ENCODE assay signal across 26 cellular contexts in genomic region chr13:113172419-113172926, GRCh38. TPM values are rescaled to one million over a fixed set of nuclear protein-coding genes. Genes with fewer than 3 reads are reported as not detected.
"Had no signal": no experiment of that assay in that cellular context is flagged by ENCODE, and none has a peak within 500 bp of the region (broad histone marks: within the 10 kb centered on the region; RNA-seq: fewer than 3 reads in every experiment).

No MANE protein-coding gene starts in this region.

- H3K4me3 Mint-ChIP-seq: activated CD4-positive, alpha-beta T cell treated with anti-CD3 and anti-CD28 coated beads, Interleukin-2, amount 10 ng/mL, durations not matched to agents 24 days and 14 days; activated CD8-positive, alpha-beta T cell treated with anti-CD3 and anti-CD28 coated beads for 36 hours; activated T-cell treated with anti-CD3 and anti-CD28 coated beads, Interleukin-2, amount 50 U/mL, for 24 hours; activated T-helper 17 cell treated with anti-CD3 and anti-CD28 coated beads, Interleukin-2, amount 50 U/mL, for 72 hours; mesothelial cell of epicardium; naive thymus-derived CD8-positive, alpha-beta T cell; stimulated activated naive CD8-positive, alpha-beta T cell treated with anti-CD3 and anti-CD28 coated beads, Interleukin-15, amount 100 ng/mL, for 72 hours had no signal

- H3K27me3 ChIP-seq: foreskin keratinocyte, neutrophil, pancreas, tibial artery had no signal

- H3K4me3 ChIP-seq: left ventricle myocardium inferior, pancreas, psoas muscle, skin epidermis, tibial artery had no signal

- FAIRE-seq: pancreas had no signal

- H3K9me3 ChIP-seq: neutrophil, pancreas, psoas muscle, tibial artery had no signal

- H3K4me1 Mint-ChIP-seq: mesothelial cell of epicardium had no signal

- H3K27ac ChIP-seq: foreskin keratinocyte, left ventricle myocardium inferior, neutrophil, pancreas, psoas muscle, skin epidermis, tibial artery had no signal

- DNase-seq: activated CD4-positive, alpha-beta T cell treated with anti-CD3 and anti-CD28 coated beads, Interleukin-2, amount 10 ng/mL, durations not matched to agents 24 days and 14 days; activated CD8-positive, alpha-beta T cell treated with anti-CD3 and anti-CD28 coated beads for 36 hours; activated naive CD4-positive, alpha-beta T cell; activated T-cell treated with anti-CD3 and anti-CD28 coated beads, Interleukin-2, amount 50 U/mL, for 24 hours; dermis blood vessel endothelial cell; effector CD8-positive, alpha-beta T cell; foreskin keratinocyte; kidney glomerular epithelial cell; left ventricle myocardium inferior; mammary epithelial cell; pancreas; psoas muscle; right cardiac atrium; stimulated activated CD4-positive, alpha-beta T cell treated with anti-CD3 and anti-CD28 coated beads, Interleukin-1b, Interleukin-23, amount 100 ng/mL, for 48 hours; stimulated activated naive CD8-positive, alpha-beta T cell treated with anti-CD3 and anti-CD28 coated beads, Interleukin-15, amount 100 ng/mL, for 72 hours; T-helper 9 cell; tibial artery had no signal

- H3K27ac Mint-ChIP-seq: activated CD4-positive, alpha-beta T cell treated with anti-CD3 and anti-CD28 coated beads, Interleukin-2, amount 10 ng/mL, durations not matched to agents 24 days and 14 days; activated CD8-positive, alpha-beta T cell treated with anti-CD3 and anti-CD28 coated beads for 36 hours; activated T-helper 17 cell treated with anti-CD3 and anti-CD28 coated beads, Interleukin-2, amount 50 U/mL, for 72 hours; mesothelial cell of epicardium had no signal

- ATAC-seq: activated CD8-positive, alpha-beta T cell treated with anti-CD3 and anti-CD28 coated beads for 36 hours; activated T-helper 17 cell treated with anti-CD3 and anti-CD28 coated beads, Interleukin-2, amount 50 U/mL, for 72 hours; foreskin keratinocyte; naive thymus-derived CD8-positive, alpha-beta T cell; psoas muscle; right cardiac atrium; SK-N-SH treated with all-trans-retinoic acid at 6 μM for 48 hours; stimulated activated naive CD8-positive, alpha-beta T cell treated with anti-CD3 and anti-CD28 coated beads, Interleukin-15, amount 100 ng/mL, for 72 hours had no signal

- H3K27me3 Mint-ChIP-seq: activated CD4-positive, alpha-beta T cell treated with anti-CD3 and anti-CD28 coated beads, Interleukin-2, amount 10 ng/mL, durations not matched to agents 24 days and 14 days; activated CD8-positive, alpha-beta T cell treated with anti-CD3 and anti-CD28 coated beads for 36 hours; activated T-cell treated with anti-CD3 and anti-CD28 coated beads, Interleukin-2, amount 50 U/mL, for 24 hours; activated T-helper 17 cell treated with anti-CD3 and anti-CD28 coated beads, Interleukin-2, amount 50 U/mL, for 72 hours; naive thymus-derived CD8-positive, alpha-beta T cell; stimulated activated naive CD8-positive, alpha-beta T cell treated with anti-CD3 and anti-CD28 coated beads, Interleukin-15, amount 100 ng/mL, for 72 hours had no signal

- H3K9me3 Mint-ChIP-seq: activated CD4-positive, alpha-beta T cell treated with anti-CD3 and anti-CD28 coated beads, Interleukin-2, amount 10 ng/mL, durations not matched to agents 24 days and 14 days; stimulated activated naive CD8-positive, alpha-beta T cell treated with anti-CD3 and anti-CD28 coated beads, Interleukin-15, amount 100 ng/mL, for 72 hours had no signal

- H3K4me1 ChIP-seq: foreskin keratinocyte, pancreas, psoas muscle, tibial artery had no signal

RNA-seq across cellular contexts. Expression of gene PROZ, which starts 14.0 kb away (rescaled TPM):
- total RNA-seq: activated CD4-positive, alpha-beta T cell treated with anti-CD3 and anti-CD28 coated beads, Interleukin-2, amount 10 ng/mL, durations not matched to agents 24 days and 14 days; activated CD8-positive, alpha-beta T cell treated with anti-CD3 and anti-CD28 coated beads for 36 hours; cardiac septum; foreskin keratinocyte; left ventricle myocardium inferior; mammary epithelial cell; mesothelial cell of epicardium; naive thymus-derived CD8-positive, alpha-beta T cell; pancreas; psoas muscle; ureter had no signal
- polyA plus RNA-seq: esophagus; foreskin keratinocyte; mammary epithelial cell; naive thymus-derived CD8-positive, alpha-beta T cell; psoas muscle had no signal

RNA-seq across cellular contexts. Expression of gene F10, which starts 49.9 kb away (rescaled TPM):
- total RNA-seq: activated CD4-positive, alpha-beta T cell treated with anti-CD3 and anti-CD28 coated beads, Interleukin-2, amount 10 ng/mL, durations not matched to agents 24 days and 14 days; activated CD8-positive, alpha-beta T cell treated with anti-CD3 and anti-CD28 coated beads for 36 hours; dermis blood vessel endothelial cell; foreskin keratinocyte; mammary epithelial cell; naive thymus-derived CD8-positive, alpha-beta T cell had no signal
- polyA plus RNA-seq: foreskin keratinocyte; mammary epithelial cell; naive thymus-derived CD8-positive, alpha-beta T cell had no signal
